In the genomic region with DNA sequence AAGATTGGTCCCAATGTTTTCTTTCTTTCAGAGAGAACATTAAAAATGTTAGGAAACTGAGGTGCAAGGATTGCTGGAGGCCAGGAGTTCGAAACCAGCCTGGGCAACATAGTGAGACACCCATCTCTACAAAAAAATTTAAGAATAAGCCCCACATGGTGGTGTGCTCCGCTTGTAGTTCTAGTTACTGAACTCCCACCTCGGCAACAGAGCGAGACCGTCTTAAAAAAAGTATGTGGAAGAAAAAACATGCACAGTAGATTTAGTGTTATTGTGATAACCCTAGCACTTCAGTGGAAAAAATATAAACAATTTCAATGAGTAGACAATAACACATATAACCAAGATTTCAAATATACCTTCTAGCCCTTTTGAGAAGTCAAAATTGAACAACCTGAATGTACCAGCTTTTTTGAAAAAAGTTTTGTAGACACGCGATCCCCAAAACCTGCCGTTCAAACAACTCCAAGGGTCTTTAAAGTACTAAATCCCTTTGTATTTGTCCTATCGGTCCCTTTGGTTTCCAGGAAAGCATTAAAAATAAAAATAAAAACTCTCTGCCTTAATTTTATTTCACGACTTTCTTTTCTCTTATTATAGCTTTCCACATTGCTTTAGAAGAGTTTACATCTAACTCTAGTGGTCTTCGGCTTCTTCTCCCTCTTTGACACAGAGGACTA, we compare ENCODE assay signal across 8 cellular contexts. TPM values are rescaled to one million over a fixed set of nuclear protein-coding genes. Genes with fewer than 3 reads are reported as not detected.
DNase-seq lines count a peak whose midpoint lies in the region; ATAC-seq and TF ChIP-seq lines count a peak whose summit lies in the region.

No MANE protein-coding gene starts in this region.

- no peaks in the 10 kb centered on the region for H3K9me3 ChIP-seq in heart left ventricle
- no peaks in the 10 kb centered on the region for H3K9me3 ChIP-seq in thymus (ENCODE audit: control insufficient read depth)

- ATAC-seq in heart left ventricle, result no peak
- no peak for ATAC-seq in activated naive CD8-positive, alpha-beta T cell treated with anti-CD3 and anti-CD28 coated beads, Interleukin-2, amount 50 U/mL, for 24 hours
- ATAC-seq in HG02642 (IDR thresholded peaks at IDR 0.05; ENCODE audit: poor library complexity, unreplicated experiment), result no peak
- no peak for ATAC-seq in GM18861 (IDR thresholded peaks at IDR 0.05; ENCODE audit: unreplicated experiment)

- H3K27me3 Mint-ChIP-seq in activated naive CD8-positive, alpha-beta T cell treated with anti-CD3 and anti-CD28 coated beads, Interleukin-2, amount 50 U/mL, for 24 hours, result no peaks in the 10 kb centered on the region

- H3K4me3 ChIP-seq in heart left ventricle (peak overlapping the region; percentile 61 to 97 (median 90)), thymus (ENCODE audit: low read length) (peak overlapping the region; percentile 98)

- H3K27me3 ChIP-seq in heart left ventricle (no peaks in the 10 kb centered on the region), layer of hippocampus (ENCODE audit: control insufficient read depth, insufficient read depth, low read length) (no peaks in the 10 kb centered on the region), thymus (ENCODE audit: control insufficient read depth, insufficient read depth) (no peaks in the 10 kb centered on the region)

- H3K36me3 ChIP-seq in heart left ventricle (no peaks in the 10 kb centered on the region), thymus (ENCODE audit: control insufficient read depth, insufficient read depth) (no peaks in the 10 kb centered on the region)

- intact Hi-C loops in heart left ventricle (cut with DNase I) (loop anchor here in 9 of 10 donors (2.0 to 10.0 kb wide), 11 partner anchors 42 to 512 kb away; a partner anchor contains a TSS), cardiac septum (cut with DNase I) (loop anchor here (5.0 kb wide), 2 partner anchors 142 to 512 kb away; a partner anchor contains a TSS)

- peaks cover 44% of the 10 kb centered on the region for H3K4me1 Mint-ChIP-seq in activated naive CD8-positive, alpha-beta T cell treated with anti-CD3 and anti-CD28 coated beads, Interleukin-2, amount 50 U/mL, for 24 hours

- H3K36me3 Mint-ChIP-seq in activated naive CD8-positive, alpha-beta T cell treated with anti-CD3 and anti-CD28 coated beads, Interleukin-2, amount 50 U/mL, for 24 hours (ENCODE audit: low read depth), result peaks cover 1% of the 10 kb centered on the region

- WGBS in heart left ventricle, 4 donors, result 16 to 18% (median 16%) methylated on average over 11 of the region's 11 CpGs
- WGBS in thymus, result 13% methylated on average over 11 of the region's 11 CpGs

- H3K27ac Mint-ChIP-seq in activated naive CD8-positive, alpha-beta T cell treated with anti-CD3 and anti-CD28 coated beads, Interleukin-2, amount 50 U/mL, for 24 hours, result peak overlapping the region; percentile 94

- H3K4me1 ChIP-seq in heart left ventricle, result peaks cover 4 to 35% (median 25%) of the 10 kb centered on the region in 12 donors
- H3K4me1 ChIP-seq in thymus (ENCODE audit: control insufficient read depth, insufficient read depth, low read length), result peaks cover 11% of the 10 kb centered on the region

- peak in 2 of 12 donors; percentile 11 to 15 for TF ChIP-seq CTCF in heart left ventricle (IDR thresholded peaks at IDR 0.05)

- DNase-seq in heart left ventricle (no peak), cardiac septum (ENCODE audit: low spot score) (no peak), D341Med (ENCODE audit: low spot score) (no peak)
- no peak for DNase-seq in activated naive CD8-positive, alpha-beta T cell treated with anti-CD3 and anti-CD28 coated beads, Interleukin-2, amount 50 U/mL, for 24 hours

- no peak for TF ChIP-seq POLR2A in heart left ventricle (IDR thresholded peaks at IDR 0.05)

- peak overlapping the region; percentile 83 to 99 (median 94) for H3K27ac ChIP-seq in heart left ventricle
- H3K27ac ChIP-seq in layer of hippocampus (ENCODE audit: low read depth, low read length), result peak overlapping the region; percentile 77
- H3K27ac ChIP-seq in thymus (ENCODE audit: low read depth), result peak overlapping the region; percentile 95

- peak overlapping the region; percentile 92 for H3K4me3 Mint-ChIP-seq in activated naive CD8-positive, alpha-beta T cell treated with anti-CD3 and anti-CD28 coated beads, Interleukin-2, amount 50 U/mL, for 24 hours

- H3K9me3 Mint-ChIP-seq in activated naive CD8-positive, alpha-beta T cell treated with anti-CD3 and anti-CD28 coated beads, Interleukin-2, amount 50 U/mL, for 24 hours, result no peaks in the 10 kb centered on the region

RNA-seq across cellular contexts. Expression of a gene that starts 1.0 kb away (rescaled TPM):
- total RNA-seq in heart left ventricle (10 to 100 TPM; 29.1 to 57.2 (median 46.7) TPM), cardiac septum (49.0 TPM)
- polyA plus RNA-seq in heart left ventricle (10 to 100 TPM in 1 of 2 donors, 1 to 10 TPM in 1; 9.0 to 21.9 TPM), thymus (11.6 TPM)
